In the genomic region with DNA sequence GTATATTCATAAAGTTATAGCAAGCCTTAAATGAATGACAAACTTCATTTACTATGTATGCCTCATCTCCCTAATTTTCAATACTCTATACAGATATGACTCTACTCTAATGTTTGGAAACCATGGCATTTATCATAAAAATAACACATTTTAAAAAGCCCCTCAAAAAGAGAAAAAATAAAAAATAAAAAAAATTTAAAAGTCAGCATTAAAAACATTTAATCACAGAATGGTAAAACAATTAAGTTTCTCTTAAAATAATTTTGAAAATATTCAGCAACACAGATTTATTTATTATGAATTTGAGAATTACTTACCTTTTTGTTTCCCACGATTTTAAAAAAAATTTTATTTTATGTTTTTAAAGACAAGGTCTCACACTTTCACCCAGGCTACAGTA, we compare ENCODE assay signal across 33 cellular contexts.
"Had no signal": no experiment of that assay in that cellular context is flagged by ENCODE, and none has a peak within 500 bp of the region (broad histone marks: within the 10 kb centered on the region; RNA-seq: fewer than 3 reads in every experiment).

No MANE protein-coding gene starts in this region.

- H3K4me1 ChIP-seq: adrenal gland, body of pancreas, esophagus squamous epithelium, heart left ventricle had no signal

- H3K4me3 ChIP-seq: adrenal gland, body of pancreas, esophagus squamous epithelium, heart left ventricle, hepatocyte had no signal

- H3K9me3 ChIP-seq: adrenal gland, body of pancreas, esophagus squamous epithelium, heart left ventricle had no signal

- H3K27ac ChIP-seq: adrenal gland, body of pancreas, epithelial cell of prostate, esophagus squamous epithelium, heart left ventricle, hepatocyte, WERI-Rb-1 had no signal

- DNase-seq: activated B cell treated with CpG ODN at 0.5 μM for 24 hours; activated CD4-positive, alpha-beta memory T cell treated with anti-CD3 and anti-CD28 coated beads for 36 hours; activated CD4-positive, alpha-beta T cell treated with anti-CD3 and anti-CD28 coated beads, Interleukin-2, amount 10 ng/mL, durations not matched to agents 24 days and 14 days; activated CD8-positive, alpha-beta memory T cell treated with anti-CD3 and anti-CD28 coated beads, Interleukin-2, amount 10 ng/mL, durations not matched to agents 7 days and 5 days; activated CD8-positive, alpha-beta memory T cell treated with anti-CD3 and anti-CD28 coated beads, Interleukin-2, amount 50 U/mL, for 4 hours; activated CD8-positive, alpha-beta T cell treated with anti-CD3 and anti-CD28 coated beads, Interleukin-2, amount 10 ng/mL, durations not matched to agents 7 days and 5 days; activated effector memory CD4-positive, alpha-beta T cell treated with anti-CD3 and anti-CD28 coated beads, Interleukin-2, amount 50 U/mL, for 16 hours; activated naive CD4-positive, alpha-beta T cell treated with anti-CD3 and anti-CD28 coated beads for 36 hours; activated naive CD8-positive, alpha-beta T cell treated with anti-CD3 and anti-CD28 coated beads for 36 hours; activated naive CD8-positive, alpha-beta T cell treated with anti-CD3 and anti-CD28 coated beads, Interleukin-2, amount 50 U/mL, for 24 hours; activated T-cell treated with anti-CD3 and anti-CD28 coated beads, Interleukin-2, amount 50 U/mL, for 1 hour; activated T-cell treated with anti-CD3 and anti-CD28 coated beads, Interleukin-2, amount 50 U/mL, for 48 hours; amygdala; aorta; body of pancreas; caudate nucleus; cortex of kidney; dermis blood vessel endothelial cell; effector CD4-positive, alpha-beta T cell; effector memory CD8-positive, alpha-beta T cell; esophagus squamous epithelium; foreskin melanocyte; glutamatergic neuron; heart left ventricle; T-helper 1 cell; T-helper 17 cell; T1000; WERI-Rb-1 had no signal

- ATAC-seq: activated CD4-positive, CD25-positive, alpha-beta regulatory T cell treated with anti-CD3 and anti-CD28 coated beads, Interleukin-2, amount 50 U/mL, for 24 hours; activated CD8-positive, alpha-beta memory T cell treated with anti-CD3 and anti-CD28 coated beads, Interleukin-2, amount 10 ng/mL, durations not matched to agents 7 days and 5 days; activated CD8-positive, alpha-beta T cell treated with anti-CD3 and anti-CD28 coated beads, Interleukin-2, amount 10 ng/mL, durations not matched to agents 7 days and 5 days; activated naive CD8-positive, alpha-beta T cell treated with anti-CD3 and anti-CD28 coated beads, Interleukin-2, amount 50 U/mL, for 24 hours; body of pancreas; effector memory CD8-positive, alpha-beta T cell; heart left ventricle; T-helper 17 cell had no signal

- FAIRE-seq: endothelial cell of umbilical vein had no signal

- H2AFZ ChIP-seq: hepatocyte had no signal

- H3K27me3 ChIP-seq: adrenal gland, body of pancreas, esophagus squamous epithelium, heart left ventricle, hepatocyte had no signal

- H3K4me2 ChIP-seq: hepatocyte had no signal

- H3K79me2 ChIP-seq: hepatocyte had no signal
